ENCODE assay signal across 15 cellular contexts in the genomic region with DNA sequence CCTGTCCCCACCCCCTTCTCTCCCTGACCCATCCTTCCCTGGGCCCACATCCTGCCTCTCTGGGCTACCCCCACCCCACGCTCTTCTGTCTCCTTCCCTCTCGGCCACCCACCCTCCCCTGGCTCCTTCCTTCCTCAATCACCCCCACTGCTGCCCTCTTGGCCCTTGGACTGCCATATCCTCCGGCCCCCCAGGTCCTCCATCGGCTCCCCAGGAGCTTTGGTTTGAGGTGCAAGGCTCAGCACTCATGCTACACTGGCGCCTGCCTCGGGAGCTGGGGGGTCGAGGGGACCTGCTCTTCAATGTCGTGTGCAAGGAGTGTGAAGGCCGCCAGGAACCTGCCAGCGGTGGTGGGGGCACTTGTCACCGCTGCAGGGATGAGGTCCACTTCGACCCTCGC. TPM values are rescaled to one million over a fixed set of nuclear protein-coding genes. Genes with fewer than 3 reads are reported as not detected.
"Had no signal": no experiment of that assay in that cellular context is flagged by ENCODE, and none has a peak within 500 bp of the region (broad histone marks: within the 10 kb centered on the region; RNA-seq: fewer than 3 reads in every experiment).

No MANE protein-coding gene starts in this region.

- H3K27ac Mint-ChIP-seq: activated naive CD8-positive, alpha-beta T cell treated with anti-CD3 and anti-CD28 coated beads, Interleukin-2, amount 10 ng/mL, durations not matched to agents 7 days and 5 days; activated T-cell treated with anti-CD3 and anti-CD28 coated beads, Interleukin-2, amount 50 U/mL, for 24 hours; activated T-helper 2 cell treated with anti-CD3 and anti-CD28 coated beads, Interferon-gamma antibody, Interleukin-2, Interleukin-4, amounts not matched to agents 10 μg/mL and 5 μg/mL and 100 μg/mL, durations not matched to agents 14 hours and 24 hours and 36 hours; brain; T-cell; type B pancreatic cell had no signal

- H3K4me3 Mint-ChIP-seq: activated naive CD8-positive, alpha-beta T cell treated with anti-CD3 and anti-CD28 coated beads, Interleukin-2, amount 10 ng/mL, durations not matched to agents 7 days and 5 days; activated T-cell treated with anti-CD3 and anti-CD28 coated beads, Interleukin-2, amount 50 U/mL, for 24 hours; brain; central memory CD8-positive, alpha-beta T cell; stimulated activated naive CD8-positive, alpha-beta T cell treated with anti-CD3 and anti-CD28 coated beads, Interleukin-15, amount 100 ng/mL, for 72 hours; T-cell; type B pancreatic cell had no signal

- H3K9me3 Mint-ChIP-seq: activated naive CD8-positive, alpha-beta T cell treated with anti-CD3 and anti-CD28 coated beads, Interleukin-2, amount 10 ng/mL, durations not matched to agents 7 days and 5 days; activated T-cell treated with anti-CD3 and anti-CD28 coated beads, Interleukin-2, amount 50 U/mL, for 24 hours; activated T-helper 2 cell treated with anti-CD3 and anti-CD28 coated beads, Interferon-gamma antibody, Interleukin-2, Interleukin-4, amounts not matched to agents 10 μg/mL and 5 μg/mL and 100 μg/mL, durations not matched to agents 14 hours and 24 hours and 36 hours; brain; central memory CD8-positive, alpha-beta T cell; naive thymus-derived CD4-positive, alpha-beta T cell; stimulated activated naive CD8-positive, alpha-beta T cell treated with anti-CD3 and anti-CD28 coated beads, Interleukin-15, amount 100 ng/mL, for 72 hours; T-cell; type B pancreatic cell had no signal

- DNase-seq: activated CD4-positive, CD25-positive, alpha-beta regulatory T cell treated with anti-CD3 and anti-CD28 coated beads, Interleukin-2, amount 50 U/mL, for 72 hours; activated naive CD4-positive, alpha-beta T cell treated with Interleukin-2 at 50 U/mL for 16 hours; activated naive CD8-positive, alpha-beta T cell treated with anti-CD3 and anti-CD28 coated beads, Interleukin-2, amount 10 ng/mL, durations not matched to agents 7 days and 5 days; activated T-cell treated with anti-CD3 and anti-CD28 coated beads, Interleukin-2, amount 50 U/mL, for 24 hours; cortex of kidney; effector CD4-positive, alpha-beta T cell; gastrocnemius medialis; right lobe of liver; stimulated activated naive CD8-positive, alpha-beta T cell treated with anti-CD3 and anti-CD28 coated beads, Interleukin-15, amount 100 ng/mL, for 72 hours had no signal

- ATAC-seq: stimulated activated naive CD8-positive, alpha-beta T cell treated with anti-CD3 and anti-CD28 coated beads, Interleukin-15, amount 100 ng/mL, for 72 hours had no signal

- H3K4me1 Mint-ChIP-seq: brain; central memory CD8-positive, alpha-beta T cell; T-cell had no signal

- H3K27me3 Mint-ChIP-seq: activated naive CD8-positive, alpha-beta T cell treated with anti-CD3 and anti-CD28 coated beads, Interleukin-2, amount 10 ng/mL, durations not matched to agents 7 days and 5 days; activated T-cell treated with anti-CD3 and anti-CD28 coated beads, Interleukin-2, amount 50 U/mL, for 24 hours; central memory CD8-positive, alpha-beta T cell; naive thymus-derived CD4-positive, alpha-beta T cell; stimulated activated naive CD8-positive, alpha-beta T cell treated with anti-CD3 and anti-CD28 coated beads, Interleukin-15, amount 100 ng/mL, for 72 hours; T-cell had no signal

- H3K36me3 Mint-ChIP-seq: activated naive CD8-positive, alpha-beta T cell treated with anti-CD3 and anti-CD28 coated beads, Interleukin-2, amount 10 ng/mL, durations not matched to agents 7 days and 5 days; type B pancreatic cell had no signal

RNA-seq across cellular contexts. Expression of gene TRPV6, which starts 19.8 kb away (rescaled TPM):
- total RNA-seq: activated naive CD8-positive, alpha-beta T cell treated with anti-CD3 and anti-CD28 coated beads, Interleukin-2, amount 10 ng/mL, durations not matched to agents 7 days and 5 days; activated T-helper 2 cell treated with anti-CD3 and anti-CD28 coated beads, Interferon-gamma antibody, Interleukin-2, Interleukin-4, amounts not matched to agents 10 μg/mL and 5 μg/mL and 100 μg/mL, durations not matched to agents 14 hours and 24 hours and 36 hours; gastrocnemius medialis; T-cell had no signal
